8 cellular contexts compared by ENCODE assay signal in the genomic region with DNA sequence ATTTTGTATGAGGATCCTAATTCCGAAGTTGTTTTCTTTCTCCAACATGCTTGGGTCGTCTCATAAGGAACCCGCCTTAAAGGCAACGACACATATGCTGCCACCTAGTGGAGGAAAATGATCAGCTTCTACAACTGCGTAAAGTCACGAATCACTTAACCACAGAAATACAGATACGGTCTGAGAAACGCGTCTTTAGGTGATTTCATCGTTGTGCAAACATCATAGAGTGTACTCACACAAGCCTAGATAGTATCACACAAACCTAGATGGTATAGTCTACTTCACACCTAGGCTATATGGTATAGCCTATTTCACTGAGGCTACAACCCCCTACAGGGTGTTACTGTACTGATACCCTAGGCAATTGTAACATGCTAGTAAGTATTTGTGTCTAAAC. TPM values are rescaled to one million over a fixed set of nuclear protein-coding genes. Genes with fewer than 3 reads are reported as not detected.
DNase-seq lines count a peak whose midpoint lies in the region; ATAC-seq, FAIRE-seq and TF ChIP-seq lines count a peak whose summit lies in the region.

No MANE protein-coding gene starts in this region.

- H3K9me3 ChIP-seq in CD4-positive, alpha-beta T cell (ENCODE audit: control insufficient read depth, low read length), result no peaks in the 10 kb centered on the region

- no peak overlapping the region for H3K27ac ChIP-seq in CD4-positive, alpha-beta T cell (ENCODE audit: low read depth, low read length)

- intact Hi-C loops in CD4-positive, alpha-beta T cell (cut with DNase I, micrococcal nuclease), result loop anchor here (1.0 to 10.0 kb wide), 6 partner anchors 28 to 317 kb away; no protein-coding TSS in a partner anchor

- H3K36me3 Mint-ChIP-seq in CD4-positive, alpha-beta T cell (ENCODE audit: low read depth), result no peaks in the 10 kb centered on the region
- no peaks in the 10 kb centered on the region for H3K36me3 Mint-ChIP-seq in activated naive CD4-positive, alpha-beta T cell treated with anti-CD3 and anti-CD28 coated beads, Interleukin-2, amount 10 ng/mL, durations not matched to agents 7 days and 5 days

- peaks cover 13% of the 10 kb centered on the region for H3K27me3 Mint-ChIP-seq in CD4-positive, alpha-beta T cell
- peaks cover 41% of the 10 kb centered on the region for H3K27me3 Mint-ChIP-seq in activated naive CD4-positive, alpha-beta T cell treated with anti-CD3 and anti-CD28 coated beads, Interleukin-2, amount 10 ng/mL, durations not matched to agents 7 days and 5 days

- no peak overlapping the region for H3K27ac Mint-ChIP-seq in CD4-positive, alpha-beta T cell
- H3K27ac Mint-ChIP-seq in activated naive CD4-positive, alpha-beta T cell treated with anti-CD3 and anti-CD28 coated beads, Interleukin-2, amount 10 ng/mL, durations not matched to agents 7 days and 5 days, result peak overlapping the region; percentile 39

- TF ChIP-seq CTCF in CD4-positive, alpha-beta T cell (IDR thresholded peaks at IDR 0.05), result peak; percentile 83

- no peaks in the 10 kb centered on the region for H3K9me3 Mint-ChIP-seq in CD4-positive, alpha-beta T cell
- no peaks in the 10 kb centered on the region for H3K9me3 Mint-ChIP-seq in activated naive CD4-positive, alpha-beta T cell treated with anti-CD3 and anti-CD28 coated beads, Interleukin-2, amount 10 ng/mL, durations not matched to agents 7 days and 5 days

- CTCF ChIA-PET in CD4-positive, alpha-beta T cell (lab: Charles Lee), result interaction anchor here (0.7 to 1.9 kb wide), 12 partner anchors 8 to 369 kb away, joined by 3 to 9 read pairs (median 4); no protein-coding TSS in a partner anchor
- CTCF ChIA-PET in activated naive CD4-positive, alpha-beta T cell treated with anti-CD3 and anti-CD28 coated beads, Interleukin-2, amount 10 ng/mL, durations not matched to agents 7 days and 5 days (lab: Charles Lee), result interaction anchor here (0.6 to 7.3 kb wide), 19 partner anchors 8 to 323 kb away, joined by 3 to 96 read pairs (median 5); a partner anchor contains a TSS

- H3K4me3 Mint-ChIP-seq in CD4-positive, alpha-beta T cell, result no peak overlapping the region
- H3K4me3 Mint-ChIP-seq in activated naive CD4-positive, alpha-beta T cell treated with anti-CD3 and anti-CD28 coated beads, Interleukin-2, amount 10 ng/mL, durations not matched to agents 7 days and 5 days, result no peak overlapping the region

- peak; percentile 80 for ATAC-seq in CD4-positive, alpha-beta T cell (ENCODE audit: poor library complexity)

- peaks cover 13% of the 10 kb centered on the region for H3K4me1 Mint-ChIP-seq in CD4-positive, alpha-beta T cell (ENCODE audit: low read depth)
- peaks cover 46% of the 10 kb centered on the region for H3K4me1 Mint-ChIP-seq in activated naive CD4-positive, alpha-beta T cell treated with anti-CD3 and anti-CD28 coated beads, Interleukin-2, amount 10 ng/mL, durations not matched to agents 7 days and 5 days

- H3K27me3 ChIP-seq in CD4-positive, alpha-beta T cell (ENCODE audit: control insufficient read depth, insufficient read depth, low read length), result no peaks in the 10 kb centered on the region

- FAIRE-seq in GM19239 (lab: Jason Lieb, UNC), result peak; percentile 95

- peak in 7 of 10 experiments; percentile 21 to 52 (median 44) for DNase-seq in CD4-positive, alpha-beta T cell
- peak; percentile 59 for DNase-seq in GM19239 (ENCODE audit: insufficient read length, low spot score)
- peak; percentile 88 for DNase-seq in LHCN-M2 (ENCODE audit: low read depth)
- peak; percentile 83 for DNase-seq in RKO (ENCODE audit: low spot score)
- peak; percentile 74 for DNase-seq in activated naive CD4-positive, alpha-beta T cell treated with anti-CD3 and anti-CD28 coated beads, Interleukin-2, amount 10 ng/mL, durations not matched to agents 7 days and 5 days
- DNase-seq in glomerular visceral epithelial cell (ENCODE audit: extremely low spot score), result peak; percentile 84
- DNase-seq in renal cortical epithelial cell (ENCODE audit: low read depth), result peak; percentile 93
- no peak for DNase-seq in cortex of kidney (lab: John Stamatoyannopoulos, UW)

- POLR2A ChIA-PET in CD4-positive, alpha-beta T cell (lab: Charles Lee), result interaction anchor here (0.9 kb wide), 1 partner anchor 17 kb away, joined by 3 read pairs; no protein-coding TSS in a partner anchor

RNA-seq across cellular contexts. Expression of a gene that starts 13.1 kb away (rescaled TPM):
- total RNA-seq in CD4-positive, alpha-beta T cell, result 10 to 100 TPM; 45.1 TPM
- not detected in 2 replicates for total RNA-seq in LHCN-M2 (2014; rRNA removed)
- not detected for polyA plus RNA-seq in LHCN-M2 (2012)
- total RNA-seq in renal cortical epithelial cell, result not detected in 2 replicates

RNA-seq across cellular contexts. Expression of a gene that starts 39.3 kb away (rescaled TPM):
- total RNA-seq in CD4-positive, alpha-beta T cell, result not detected
- total RNA-seq in LHCN-M2 (2014; rRNA removed), result not detected in 2 replicates
- not detected for polyA plus RNA-seq in LHCN-M2 (2012)
- total RNA-seq in renal cortical epithelial cell, result not detected in 2 replicates

RNA-seq across cellular contexts. Expression of a gene that starts 46.5 kb away (rescaled TPM):
- not detected for total RNA-seq in CD4-positive, alpha-beta T cell
- total RNA-seq in LHCN-M2 (2014; rRNA removed) (129 and 179 TPM in 2 replicates), renal cortical epithelial cell (4.3 and 12.9 TPM in 2 replicates)
- polyA plus RNA-seq in LHCN-M2 (2012), result 120 TPM

Comparison
In these comparisons a context has a peak if more than half of its experiments do, and no peak if none do; other contexts are left out.
1. RNA of a gene that starts 13.1 kb away (total RNA-seq): 45.1 TPM in CD4-positive, alpha-beta T cell; not detected in LHCN-M2 and not detected in renal cortical epithelial cell; every median in the first group is over 10 times any median in the second.